11 cellular contexts compared by ENCODE assay signal in genomic region chr10:78578929-78579328, GRCh38.
DNase-seq lines count a peak whose midpoint lies in the region; ATAC-seq, FAIRE-seq and TF ChIP-seq lines count a peak whose summit lies in the region.
"Had no signal": no experiment of that assay in that cellular context is flagged by ENCODE, and none has a peak within 500 bp of the region (broad histone marks: within the 10 kb centered on the region; RNA-seq: fewer than 3 reads in every experiment).

No MANE protein-coding gene starts in this region.

- peaks cover 2% of the 10 kb centered on the region for H3K27me3 ChIP-seq in brain microvascular endothelial cell (replicated peaks)
- H3K27me3 ChIP-seq: cardiac muscle cell had no signal

- in situ Hi-C loops in brain microvascular endothelial cell (cut with HindIII; ENCODE audit: low pct_ligation_motif_present, low sequenced_read_pairs), result no loop called here

- FAIRE-seq in GM19239 (lab: Jason Lieb, UNC), result no peak
- FAIRE-seq: GM18507 had no signal

- H3K36me3 ChIP-seq in brain microvascular endothelial cell (replicated peaks), result no peaks in the 10 kb centered on the region
- H3K36me3 ChIP-seq: cardiac muscle cell had no signal

- H3K4me3 ChIP-seq in brain microvascular endothelial cell (ENCODE audit: low read depth, low read length), result no peak overlapping the region
- H3K4me3 ChIP-seq: cardiac muscle cell had no signal

- no peak overlapping the region for H3K27ac ChIP-seq in brain microvascular endothelial cell
- H3K27ac ChIP-seq: cardiac muscle cell had no signal

- no peak for ATAC-seq in HG03439 (IDR thresholded peaks at IDR 0.05; ENCODE audit: unreplicated experiment)

- TF ChIP-seq CTCF in brain microvascular endothelial cell (IDR thresholded peaks at IDR 0.05; ENCODE audit: low read depth, low read length, missing control alignments), result no peak

- DNase-seq in NCI-H345 (lab: John Stamatoyannopoulos, UW), result peak; percentile 21
- no peak for DNase-seq in NCI-H345 treated with DMSO at 0.1 percent for 48 hours (lab: John Stamatoyannopoulos, UW; ENCODE audit: unreplicated experiment)
- DNase-seq in NCI-H69 (lab: John Stamatoyannopoulos, UW), result peak; percentile 24
- peak; percentile 1 for DNase-seq in brain microvascular endothelial cell
- peak; percentile 36 to 59 for DNase-seq in stimulated activated CD8-positive, alpha-beta memory T cell treated with anti-CD3 and anti-CD28 coated beads, Interleukin-2, amount 100 ng/mL, for 48 hours (ENCODE audit: low read depth in 2 of 2)
- no peak for DNase-seq in GM19239 (ENCODE audit: insufficient read length, low spot score)
- DNase-seq in HuH-7.5 (ENCODE audit: low spot score), result no peak
- DNase-seq: 8988T had no signal

Comparison
In these comparisons a context has a peak if more than half of its experiments do, and no peak if none do; other contexts are left out.
1. DNase-seq: peak in NCI-H345 (single experiment), NCI-H69 (single experiment), brain microvascular endothelial cell (single experiment) and stimulated activated CD8-positive, alpha-beta memory T cell treated with anti-CD3 and anti-CD28 coated beads, Interleukin-2, amount 100 ng/mL, for 48 hours (2 of 2); none in NCI-H345 treated with DMSO at 0.1 percent for 48 hours (single experiment), GM19239 (single experiment) and HuH-7.5 (single experiment).